In the genomic region with DNA sequence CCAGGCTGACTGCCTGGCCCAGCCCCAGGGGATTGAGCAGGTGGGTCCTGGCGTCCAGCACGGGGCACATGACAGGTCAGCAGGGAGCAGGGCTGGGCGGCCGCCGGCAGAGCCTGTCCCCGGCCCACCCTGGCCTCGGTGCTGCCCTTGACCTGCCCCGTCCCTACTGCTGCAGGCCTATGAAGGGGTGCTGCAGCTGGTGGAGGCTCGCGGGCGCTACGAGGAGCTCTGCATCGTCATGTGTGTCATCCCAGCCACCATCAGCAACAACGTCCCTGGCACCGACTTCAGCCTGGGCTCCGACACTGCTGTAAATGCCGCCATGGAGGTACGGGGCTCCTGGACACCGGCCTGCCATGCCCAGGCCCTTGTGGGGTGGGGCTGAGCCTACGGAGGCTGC, we compare ENCODE assay signal across 1 cellular context.
TF ChIP-seq lines count a peak whose summit lies in the region.

No MANE protein-coding gene starts in this region.

TF ChIP-seq in HepG2, 621 proteins besides CTCF, POLR2A, EP300 and RAD21:
- TF ChIP-seq DNMT3B (CRISPR knock-in tag; conservative IDR thresholded peaks at IDR 0.05), result no peak
- TF ChIP-seq BHLHE40 (IDR thresholded peaks at IDR 0.05; ENCODE audit: low read length), result no peak
- no peak for TF ChIP-seq RFX5 (IDR thresholded peaks at IDR 0.05; ENCODE audit: low read depth, low read length)
- no peak for TF ChIP-seq KLF13 (CRISPR knock-in tag; IDR thresholded peaks at IDR 0.05)
- TF ChIP-seq, protein P1, sequence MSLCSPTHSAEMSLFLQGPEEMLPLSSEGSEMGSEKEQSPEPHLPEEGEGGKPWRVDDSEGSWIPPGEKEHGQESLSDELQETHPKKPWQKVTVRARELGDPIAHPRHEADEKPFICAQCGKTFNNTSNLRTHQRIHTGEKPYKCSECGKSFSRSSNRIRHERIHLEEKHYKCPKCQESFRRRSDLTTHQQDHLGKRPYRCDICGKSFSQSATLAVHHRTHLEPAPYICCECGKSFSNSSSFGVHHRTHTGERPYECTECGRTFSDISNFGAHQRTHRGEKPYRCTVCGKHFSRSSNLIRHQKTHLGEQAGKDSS (CRISPR knock-in tag; IDR thresholded peaks at IDR 0.05; ENCODE audit: borderline replicate concordance, low read depth), result no peak
- TF ChIP-seq HNRNPK (IDR thresholded peaks at IDR 0.05; ENCODE audit: low read depth, low read length, poor library complexity, severe bottlenecking), result no peak
- peak; percentile 39 for TF ChIP-seq AGO1 (IDR thresholded peaks at IDR 0.05; ENCODE audit: low read depth, low read length, poor library complexity, severe bottlenecking)
- TF ChIP-seq CBX1 (IDR thresholded peaks at IDR 0.05; ENCODE audit: low read depth), result no peak
